Comparison of ENCODE assay signal across 8 cellular contexts in genomic region chr6:20211941-20212391, GRCh38. TPM values are rescaled to one million over a fixed set of nuclear protein-coding genes. Genes with fewer than 3 reads are reported as not detected.
A peak's percentile ranks its signal among the peaks of the same experiment; 100 is the strongest.
DNase-seq lines count a peak whose midpoint lies in the region; ATAC-seq and TF ChIP-seq lines count a peak whose summit lies in the region.

No MANE protein-coding gene starts in this region.

- POLR2A ChIA-PET in BJ (lab: Charles Lee), result no interaction called here

- WGBS in aorta, 2 donors, result 0 to 1% methylated on average over 37 of the region's 37 CpGs

- H3K27ac ChIP-seq in muscle layer of duodenum (ENCODE audit: low read length), result peak overlapping the region; percentile 81
- H3K27ac ChIP-seq in aorta (ENCODE audit: low read depth in 1 of 2, low read length in 2 of 2), result peak overlapping the region in 1 of 2 donors; percentile 53

- no peaks in the 10 kb centered on the region for H3K27me3 ChIP-seq in BJ (ENCODE audit: control insufficient read depth, insufficient read depth, low read length)
- no peaks in the 10 kb centered on the region for H3K27me3 ChIP-seq in muscle layer of duodenum (ENCODE audit: low read depth, low read length)
- H3K27me3 ChIP-seq in aorta (ENCODE audit: control insufficient read depth in 1 of 2, insufficient read depth in 2 of 2, low read length in 1 of 2), result no peaks in the 10 kb centered on the region

- DNase-seq in BJ (ENCODE audit: low read depth), result no peak
- peak; percentile 65 for DNase-seq in SW480 (ENCODE audit: low spot score)
- peak; percentile 68 for DNase-seq in epithelial cell of esophagus (ENCODE audit: low read depth)
- DNase-seq in aorta, result no peak
- DNase-seq in GM03348 (ENCODE audit: low spot score), result no peak

- ATAC-seq in GM19395 (IDR thresholded peaks at IDR 0.05; ENCODE audit: unreplicated experiment), result peak; percentile 35
- ATAC-seq in HG03442 (IDR thresholded peaks at IDR 0.05; ENCODE audit: unreplicated experiment), result peak; percentile 33
- peak; percentile 70 for ATAC-seq in aorta (ENCODE audit: low FRiP score)

- H3K4me3 ChIP-seq in BJ (ENCODE audit: low read depth, low read length) (peak overlapping the region; percentile 97), epithelial cell of esophagus (ENCODE audit: low read length) (peak overlapping the region; percentile 62), muscle layer of duodenum (ENCODE audit: low read depth in 1 of 2, low read length in 2 of 2) (peak overlapping the region; percentile 76 to 90), aorta (ENCODE audit: low read length in 2 of 2) (peak overlapping the region; percentile 40 to 94)

- TF ChIP-seq CTCF in BJ (IDR thresholded peaks at IDR 0.05; ENCODE audit: insufficient read depth, low read depth, low read length) (no peak), epithelial cell of esophagus (IDR thresholded peaks at IDR 0.05; ENCODE audit: insufficient read depth, low read depth, low read length, missing control alignments) (peak; percentile 11)

- intact Hi-C loops in aorta (cut with DNase I), result no loop called here

- no peaks in the 10 kb centered on the region for H3K36me3 ChIP-seq in BJ (ENCODE audit: control insufficient read depth, insufficient read depth, low read length)
- no peaks in the 10 kb centered on the region for H3K36me3 ChIP-seq in muscle layer of duodenum (ENCODE audit: control insufficient read depth in 1 of 2, insufficient read depth in 2 of 2, low read length in 2 of 2)
- no peaks in the 10 kb centered on the region for H3K36me3 ChIP-seq in aorta (ENCODE audit: control insufficient read depth in 1 of 2, insufficient read depth in 2 of 2, low read length in 1 of 2)

- H3K9me3 ChIP-seq in muscle layer of duodenum (ENCODE audit: control insufficient read depth in 1 of 2, low read length in 2 of 2) (no peaks in the 10 kb centered on the region), aorta (ENCODE audit: control insufficient read depth, low read length) (no peaks in the 10 kb centered on the region)

- CTCF ChIA-PET in BJ (lab: Yijun Ruan, JAX), result interaction anchor here (1.2 to 1.5 kb wide), 2 partner anchors 56 to 1616 kb away, joined by 4 to 5 read pairs; no protein-coding TSS in a partner anchor

- H3K4me1 ChIP-seq in muscle layer of duodenum (ENCODE audit: control insufficient read depth in 1 of 2, insufficient read depth in 2 of 2, low read length in 2 of 2) (peaks cover 13 to 15% of the 10 kb centered on the region in 2 donors), aorta (ENCODE audit: control insufficient read depth in 1 of 2, insufficient read depth in 2 of 2, low read length in 2 of 2) (no peaks in the 10 kb centered on the region)

RNA-seq across cellular contexts. Expression of gene MBOAT1, which starts 0.3 kb away (rescaled TPM):
- polyA plus RNA-seq in BJ (2011; rRNA removed) (2.7 and 3.0 TPM in 2 replicates), aorta (1 to 10 TPM; 2.5 to 3.5 TPM)
- polyA minus RNA-seq in BJ (2011; rRNA and poly(A)+ RNA removed), result 5.2 and 7.4 TPM in 2 replicates
- total RNA-seq in aorta, result 10 to 100 TPM in 1 of 2 donors, 1 to 10 TPM in 1; 7.4 to 13.8 TPM

Comparison
In these comparisons a context has a peak if more than half of its experiments do, and no peak if none do; other contexts are left out.
1. DNase-seq: peak in SW480 (single experiment) and epithelial cell of esophagus (single experiment); none in BJ (single experiment), aorta (0 of 2) and GM03348 (single experiment).
2. Peak in every context shown above with its lines, with median percentiles within 50 percentile points of each other: H3K4me3 ChIP-seq and ATAC-seq.